In genomic region chr15:85104584-85104983, GRCh38 we compare ENCODE assay signal across 25 cellular contexts.
"Had no signal": no experiment of that assay in that cellular context is flagged by ENCODE, and none has a peak within 500 bp of the region (broad histone marks: within the 10 kb centered on the region; RNA-seq: fewer than 3 reads in every experiment).

No MANE protein-coding gene starts in this region.

- H3K4me3 Mint-ChIP-seq: natural killer cell treated with Interleukin-12 subunit alpha and Interleukin-12 subunit beta and Interleukin-15 and Interleukin-18, amount 100 ng/mL, for 72 hours; neural progenitor cell; stimulated activated memory B cell treated with anti-CD40 and anti-IgM and Interleukin-4, amounts not matched to agents 10 μg/mL and 1 μg/mL and 100 μg/mL, for 72 hours; stimulated activated naive CD8-positive, alpha-beta T cell treated with anti-CD3 and anti-CD28 coated beads, Interleukin-15, Interleukin-2, amounts not matched to agents 100 ng/mL and 50 ng/mL, for 24 hours had no signal

- ATAC-seq: gastroesophageal sphincter; left colon; left ventricle myocardium superior; right cardiac atrium; stimulated activated memory B cell treated with anti-CD40 and anti-IgM and Interleukin-4, amounts not matched to agents 10 μg/mL and 1 μg/mL and 100 μg/mL, for 72 hours had no signal

- H3K4me1 Mint-ChIP-seq: neural progenitor cell; stimulated activated memory B cell treated with anti-CD40 and anti-IgM and Interleukin-4, amounts not matched to agents 10 μg/mL and 1 μg/mL and 100 μg/mL, for 72 hours had no signal

- H3K36me3 Mint-ChIP-seq: natural killer cell treated with Interleukin-12 subunit alpha and Interleukin-12 subunit beta and Interleukin-15 and Interleukin-18, amount 100 ng/mL, for 72 hours; neural progenitor cell had no signal

- H3K27me3 ChIP-seq: esophagus muscularis mucosa, gastroesophageal sphincter, neural progenitor cell, ovary, transverse colon had no signal

- H3K27ac Mint-ChIP-seq: natural killer cell treated with Interleukin-12 subunit alpha and Interleukin-12 subunit beta and Interleukin-15 and Interleukin-18, amount 100 ng/mL, for 72 hours; neural progenitor cell; stimulated activated memory B cell treated with anti-CD40 and anti-IgM and Interleukin-4, amounts not matched to agents 10 μg/mL and 1 μg/mL and 100 μg/mL, for 72 hours; stimulated activated naive CD8-positive, alpha-beta T cell treated with anti-CD3 and anti-CD28 coated beads, Interleukin-15, Interleukin-2, amounts not matched to agents 100 ng/mL and 50 ng/mL, for 24 hours had no signal

- H3K27ac ChIP-seq: epithelial cell of prostate, esophagus muscularis mucosa, gastroesophageal sphincter, neural progenitor cell, ovary, thoracic aorta, transverse colon had no signal

- H3K9me3 Mint-ChIP-seq: natural killer cell treated with Interleukin-12 subunit alpha and Interleukin-12 subunit beta and Interleukin-15 and Interleukin-18, amount 100 ng/mL, for 72 hours; neural progenitor cell; stimulated activated memory B cell treated with anti-CD40 and anti-IgM and Interleukin-4, amounts not matched to agents 10 μg/mL and 1 μg/mL and 100 μg/mL, for 72 hours; stimulated activated naive CD8-positive, alpha-beta T cell treated with anti-CD3 and anti-CD28 coated beads, Interleukin-15, Interleukin-2, amounts not matched to agents 100 ng/mL and 50 ng/mL, for 24 hours had no signal

- H3K27me3 Mint-ChIP-seq: natural killer cell treated with Interleukin-12 subunit alpha and Interleukin-12 subunit beta and Interleukin-15 and Interleukin-18, amount 100 ng/mL, for 72 hours; stimulated activated memory B cell treated with anti-CD40 and anti-IgM and Interleukin-4, amounts not matched to agents 10 μg/mL and 1 μg/mL and 100 μg/mL, for 72 hours; stimulated activated naive CD8-positive, alpha-beta T cell treated with anti-CD3 and anti-CD28 coated beads, Interleukin-15, Interleukin-2, amounts not matched to agents 100 ng/mL and 50 ng/mL, for 24 hours had no signal

- DNase-seq: cortex of kidney; effector memory CD4-positive, alpha-beta T cell; foreskin fibroblast; glutamatergic neuron; kidney; left colon; left ventricle myocardium superior; mesenchymal stem cell; midbrain; nucleus accumbens; ovary; right cardiac atrium; stimulated activated CD4-positive, alpha-beta T cell treated with anti-CD3 and anti-CD28 coated beads, Interleukin-4, amount 100 ng/mL, for 1 hour; stimulated activated CD8-positive, alpha-beta memory T cell treated with anti-CD3 and anti-CD28 coated beads, Interleukin-4, amount 100 ng/mL, for 48 hours; transverse colon had no signal

- H3K4me3 ChIP-seq: esophagus muscularis mucosa, gastroesophageal sphincter, lung, neural progenitor cell, ovary, smooth muscle cell, thoracic aorta, transverse colon had no signal
